ENCODE assay signal across 9 cellular contexts in the genomic region with DNA sequence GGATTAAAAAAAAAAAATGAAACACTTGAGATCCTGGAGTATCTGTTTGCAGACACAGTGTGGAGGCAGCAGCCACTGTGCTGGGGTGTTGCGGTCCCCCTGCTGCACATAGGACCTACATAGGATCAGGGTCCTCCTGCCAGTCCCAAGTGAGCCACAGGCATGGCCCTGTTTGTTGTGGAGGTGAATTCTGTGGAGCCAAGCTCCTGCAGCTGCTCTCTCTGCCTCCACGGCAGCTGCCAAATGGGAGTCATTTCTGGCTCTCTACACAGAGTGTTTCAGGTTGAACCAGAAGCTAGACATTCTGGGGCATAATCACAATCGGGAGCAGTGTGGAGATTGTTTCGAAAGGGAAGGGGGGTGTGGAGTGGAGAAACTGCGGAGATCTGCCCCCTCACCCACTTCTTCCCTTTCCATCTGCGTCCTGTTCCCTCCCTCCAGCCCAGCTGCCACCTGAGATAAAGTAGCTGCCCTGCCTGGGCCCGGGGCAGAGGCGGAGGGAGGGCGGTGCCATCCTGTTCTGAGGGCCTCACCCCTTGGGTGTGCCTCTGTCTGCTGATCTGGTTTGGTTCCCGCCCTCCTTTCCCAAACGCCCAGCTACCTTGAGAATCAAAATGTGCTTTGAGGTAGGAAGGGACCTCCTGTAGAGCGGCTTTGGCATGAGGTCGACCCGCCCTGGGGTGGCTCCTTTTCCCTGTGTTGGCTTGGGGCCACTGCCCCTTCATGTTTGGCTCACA.
DNase-seq lines count a peak whose midpoint lies in the region; ATAC-seq and TF ChIP-seq lines count a peak whose summit lies in the region.
"Had no signal": no experiment of that assay in that cellular context is flagged by ENCODE, and none has a peak within 500 bp of the region (broad histone marks: within the 10 kb centered on the region; RNA-seq: fewer than 3 reads in every experiment).

No MANE protein-coding gene starts in this region.

- CTCF ChIA-PET in HEK293 (lab: Yijun Ruan, JAX), result no interaction called here

- TF ChIP-seq POLR2A in testis (IDR thresholded peaks at IDR 0.05), result no peak

- DNase-seq in NCI-H446 (lab: John Stamatoyannopoulos, UW), result peak; percentile 27 to 67
- no peak for DNase-seq in sciatic nerve (ENCODE audit: low spot score)
- DNase-seq in testis, result no peak
- DNase-seq in naive thymus-derived CD8-positive, alpha-beta T cell, result no peak
- DNase-seq: H9 had no signal

- H3K9me3 ChIP-seq in HEK293 (ENCODE audit: control insufficient read depth, insufficient read depth, low read depth, low read length) (no peaks in the 10 kb centered on the region), esophagus (ENCODE audit: control insufficient read depth in 2 of 2, insufficient read depth in 1 of 2, low read depth in 1 of 2, low read length in 1 of 2) (no peaks in the 10 kb centered on the region), testis (no peaks in the 10 kb centered on the region)

- no peak overlapping the region for H3K4me3 ChIP-seq in HEK293 (ENCODE audit: low read depth, low read length)
- peak overlapping the region in 1 of 2 donors; percentile 7 for H3K4me3 ChIP-seq in esophagus (ENCODE audit: low read depth in 1 of 2, low read length in 2 of 2)
- H3K4me3 ChIP-seq in testis, result no peak overlapping the region

- no peak for TF ChIP-seq CTCF in HEK293 (tag by site-specific recombination; IDR thresholded peaks at IDR 0.05)
- no peak for TF ChIP-seq CTCF in testis (IDR thresholded peaks at IDR 0.05)

- H3K4me1 ChIP-seq in HEK293 (ENCODE audit: control insufficient read depth, insufficient read depth, low read length) (no peaks in the 10 kb centered on the region), esophagus (ENCODE audit: control insufficient read depth in 2 of 2, insufficient read depth in 2 of 2, low read length in 1 of 2) (peaks cover 12 to 13% of the 10 kb centered on the region in 2 donors), testis (no peaks in the 10 kb centered on the region)

- no peaks in the 10 kb centered on the region for H3K36me3 Mint-ChIP-seq in naive thymus-derived CD8-positive, alpha-beta T cell

- no peak overlapping the region for H3K4me3 Mint-ChIP-seq in naive thymus-derived CD8-positive, alpha-beta T cell
- H3K4me3 Mint-ChIP-seq: activated T-helper 1 cell treated with anti-CD3 and anti-CD28 coated beads, Interleukin-12 subunit alpha, Interleukin-12 subunit beta, Interleukin-2, Interleukin-4 antibody, amounts not matched to agents 30 ng/mL and 10 ng/mL and 1 ng/mL, durations not matched to agents 14 hours and 24 hours and 36 hours; H9 had no signal

- H3K27me3 ChIP-seq in esophagus (ENCODE audit: control insufficient read depth in 1 of 2, insufficient read depth in 2 of 2, low read length in 2 of 2) (no peaks in the 10 kb centered on the region), testis (no peaks in the 10 kb centered on the region)

- H3K9me3 Mint-ChIP-seq in naive thymus-derived CD8-positive, alpha-beta T cell, result no peaks in the 10 kb centered on the region
- H3K9me3 Mint-ChIP-seq: activated T-helper 1 cell treated with anti-CD3 and anti-CD28 coated beads, Interleukin-12 subunit alpha, Interleukin-12 subunit beta, Interleukin-2, Interleukin-4 antibody, amounts not matched to agents 30 ng/mL and 10 ng/mL and 1 ng/mL, durations not matched to agents 14 hours and 24 hours and 36 hours; H9 had no signal

- H3K27ac Mint-ChIP-seq in naive thymus-derived CD8-positive, alpha-beta T cell, result no peak overlapping the region
- H3K27ac Mint-ChIP-seq: activated T-helper 1 cell treated with anti-CD3 and anti-CD28 coated beads, Interleukin-12 subunit alpha, Interleukin-12 subunit beta, Interleukin-2, Interleukin-4 antibody, amounts not matched to agents 30 ng/mL and 10 ng/mL and 1 ng/mL, durations not matched to agents 14 hours and 24 hours and 36 hours; H9 had no signal

- intact Hi-C loops in sciatic nerve (cut with DNase I), result no loop called here
- intact Hi-C loops in testis (cut with DNase I; ENCODE audit: low total_unique reads), result no loop called here

- peaks cover 4 to 38% (median 18%) of the 10 kb centered on the region in 4 donors for H3K4me1 Mint-ChIP-seq in naive thymus-derived CD8-positive, alpha-beta T cell

- 26 to 32% methylated on average over 14 of the region's 14 CpGs for WGBS in esophagus, 2 donors
- WGBS in testis, 2 donors, result 74% methylated on average over 14 of the region's 14 CpGs

- no peak overlapping the region for H3K27ac ChIP-seq in HEK293 (ENCODE audit: extremely low read depth, low read depth, low read length)
- H3K27ac ChIP-seq in esophagus (ENCODE audit: low read depth in 2 of 2, low read length in 1 of 2), result peak overlapping the region; percentile 92 to 99
- H3K27ac ChIP-seq in testis, result no peak overlapping the region

- H3K36me3 ChIP-seq in HEK293 (ENCODE audit: control insufficient read depth in 2 of 2, insufficient read depth in 1 of 2, low read length in 2 of 2) (peaks cover 5 to 13% of the 10 kb centered on the region in 2 experiments), esophagus (ENCODE audit: control insufficient read depth in 2 of 2, insufficient read depth in 2 of 2, low read length in 1 of 2) (peaks cover 0 to 3% of the 10 kb centered on the region in 2 donors), testis (ENCODE audit: low read depth, missing control alignments) (no peaks in the 10 kb centered on the region)

- POLR2A ChIA-PET in HEK293 (lab: Yijun Ruan, JAX), result interaction anchor here (1.2 kb wide), 1 partner anchor 10 kb away, joined by 3 read pairs; no protein-coding TSS in a partner anchor
- POLR2A ChIA-PET in naive thymus-derived CD8-positive, alpha-beta T cell (lab: Charles Lee), result no interaction called here

- ATAC-seq in sciatic nerve (peak; percentile 58), HG03439 (IDR thresholded peaks at IDR 0.05; ENCODE audit: unreplicated experiment) (no peak)
- ATAC-seq in naive thymus-derived CD8-positive, alpha-beta T cell, result no peak

- peaks cover 0 to 12% (median 5%) of the 10 kb centered on the region in 5 donors for H3K27me3 Mint-ChIP-seq in naive thymus-derived CD8-positive, alpha-beta T cell

TF ChIP-seq in HEK293, 187 proteins besides CTCF, POLR2A, EP300 and RAD21 (continues in another document):
- TF ChIP-seq ZNF707 (tag by site-specific recombination; IDR thresholded peaks at IDR 0.05) (no peak), ZNF768 (tag by site-specific recombination; IDR thresholded peaks at IDR 0.05) (no peak), ZNF184 (tag by site-specific recombination; IDR thresholded peaks at IDR 0.05) (no peak), GLI2 (tag by site-specific recombination; IDR thresholded peaks at IDR 0.05; ENCODE audit: borderline replicate concordance, low read depth) (no peak), ZNF544 (tag by site-specific recombination; IDR thresholded peaks at IDR 0.05) (no peak), ZSCAN23 (tag by site-specific recombination; IDR thresholded peaks at IDR 0.05) (no peak), REPIN1 (tag by site-specific recombination; IDR thresholded peaks at IDR 0.05; ENCODE audit: low read depth) (no peak), KLF1 (tag by site-specific recombination; IDR thresholded peaks at IDR 0.05) (peak; percentile 100), ZNF37A (tag by site-specific recombination; IDR thresholded peaks at IDR 0.05) (no peak)
- TF ChIP-seq, protein P1, sequence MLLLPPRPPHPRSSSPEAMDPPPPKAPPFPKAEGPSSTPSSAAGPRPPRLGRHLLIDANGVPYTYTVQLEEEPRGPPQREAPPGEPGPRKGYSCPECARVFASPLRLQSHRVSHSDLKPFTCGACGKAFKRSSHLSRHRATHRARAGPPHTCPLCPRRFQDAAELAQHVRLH (tag by site-specific recombination; IDR thresholded peaks at IDR 0.05), result no peak
- TF ChIP-seq, protein P2, sequence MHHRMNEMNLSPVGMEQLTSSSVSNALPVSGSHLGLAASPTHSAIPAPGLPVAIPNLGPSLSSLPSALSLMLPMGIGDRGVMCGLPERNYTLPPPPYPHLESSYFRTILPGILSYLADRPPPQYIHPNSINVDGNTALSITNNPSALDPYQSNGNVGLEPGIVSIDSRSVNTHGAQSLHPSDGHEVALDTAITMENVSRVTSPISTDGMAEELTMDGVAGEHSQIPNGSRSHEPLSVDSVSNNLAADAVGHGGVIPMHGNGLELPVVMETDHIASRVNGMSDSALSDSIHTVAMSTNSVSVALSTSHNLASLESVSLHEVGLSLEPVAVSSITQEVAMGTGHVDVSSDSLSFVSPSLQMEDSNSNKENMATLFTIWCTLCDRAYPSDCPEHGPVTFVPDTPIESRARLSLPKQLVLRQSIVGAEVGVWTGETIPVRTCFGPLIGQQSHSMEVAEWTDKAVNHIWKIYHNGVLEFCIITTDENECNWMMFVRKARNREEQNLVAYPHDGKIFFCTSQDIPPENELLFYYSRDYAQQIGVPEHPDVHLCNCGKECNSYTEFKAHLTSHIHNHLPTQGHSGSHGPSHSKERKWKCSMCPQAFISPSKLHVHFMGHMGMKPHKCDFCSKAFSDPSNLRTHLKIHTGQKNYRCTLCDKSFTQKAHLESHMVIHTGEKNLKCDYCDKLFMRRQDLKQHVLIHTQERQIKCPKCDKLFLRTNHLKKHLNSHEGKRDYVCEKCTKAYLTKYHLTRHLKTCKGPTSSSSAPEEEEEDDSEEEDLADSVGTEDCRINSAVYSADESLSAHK (tag by site-specific recombination; IDR thresholded peaks at IDR 0.05), result no peak
- TF ChIP-seq, protein P3, sequence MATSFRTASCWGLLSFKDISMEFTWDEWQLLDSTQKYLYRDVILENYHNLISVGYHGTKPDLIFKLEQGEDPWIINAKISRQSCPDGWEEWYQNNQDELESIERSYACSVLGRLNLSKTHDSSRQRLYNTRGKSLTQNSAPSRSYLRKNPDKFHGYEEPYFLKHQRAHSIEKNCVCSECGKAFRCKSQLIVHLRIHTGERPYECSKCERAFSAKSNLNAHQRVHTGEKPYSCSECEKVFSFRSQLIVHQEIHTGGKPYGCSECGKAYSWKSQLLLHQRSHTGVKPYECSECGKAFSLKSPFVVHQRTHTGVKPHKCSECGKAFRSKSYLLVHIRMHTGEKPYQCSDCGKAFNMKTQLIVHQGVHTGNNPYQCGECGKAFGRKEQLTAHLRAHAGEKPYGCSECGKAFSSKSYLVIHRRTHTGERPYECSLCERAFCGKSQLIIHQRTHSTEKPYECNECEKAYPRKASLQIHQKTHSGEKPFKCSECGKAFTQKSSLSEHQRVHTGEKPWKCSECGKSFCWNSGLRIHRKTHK (tag by site-specific recombination; IDR thresholded peaks at IDR 0.05), result no peak

Comparison
In these comparisons a context has a peak if more than half of its experiments do, and no peak if none do; other contexts are left out.
1. H3K27ac ChIP-seq: peak in esophagus (2 of 2); none in HEK293 (single experiment) and testis (0 of 2).
2. DNase-seq: peak in NCI-H446 (2 of 2); none in sciatic nerve (single experiment), testis (single experiment) and naive thymus-derived CD8-positive, alpha-beta T cell (0 of 10).